20 cellular contexts compared by ENCODE assay signal in the genomic region with DNA sequence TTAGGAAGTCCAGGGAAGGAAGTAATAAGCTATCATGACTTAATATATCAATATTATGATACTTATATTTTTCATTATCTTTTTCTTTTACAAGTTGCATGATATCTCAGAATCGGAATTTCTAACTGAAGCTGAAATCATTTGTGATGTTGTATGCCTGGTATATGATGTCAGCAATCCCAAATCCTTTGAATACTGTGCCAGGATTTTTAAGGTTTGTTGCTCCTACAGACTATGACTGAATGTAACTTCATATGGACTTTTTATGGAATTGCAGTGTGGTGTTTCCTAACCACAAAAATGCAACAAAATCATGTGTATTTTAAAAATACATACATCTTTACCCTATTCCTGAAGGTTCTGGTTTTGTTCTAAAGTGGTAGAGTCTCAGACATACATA. TPM values are rescaled to one million over a fixed set of nuclear protein-coding genes. Genes with fewer than 3 reads are reported as not detected.
DNase-seq lines count a peak whose midpoint lies in the region; ATAC-seq and TF ChIP-seq lines count a peak whose summit lies in the region.
"Had no signal": no experiment of that assay in that cellular context is flagged by ENCODE, and none has a peak within 500 bp of the region (broad histone marks: within the 10 kb centered on the region; RNA-seq: fewer than 3 reads in every experiment).

No MANE protein-coding gene starts in this region.

- H3K4me1 ChIP-seq in Caco-2 (peaks cover 16% of the 10 kb centered on the region), hepatocyte (ENCODE audit: insufficient read depth) (peaks cover 10% of the 10 kb centered on the region)

- H3K4me2 ChIP-seq in hepatocyte: peak overlapping the region; percentile 67

- peak overlapping the region; percentile 91 for H3K27ac Mint-ChIP-seq in Caco-2 (ENCODE audit: unreplicated experiment)
- H3K27ac Mint-ChIP-seq in natural killer cell treated with Interleukin-12 subunit alpha and Interleukin-12 subunit beta and Interleukin-15 and Interleukin-18, amount 100 ng/mL, for 72 hours: no peak overlapping the region

- DNase-seq in Caco-2 (no peak), NCI-H226 (peak; percentile 42), brain microvascular endothelial cell (peak; percentile 7), hepatocyte (ENCODE audit: low spot score) (no peak), NCI-H82 treated with DMSO at 0.1 percent for 48 hours (lab: John Stamatoyannopoulos, UW; ENCODE audit: unreplicated experiment) (no peak), midbrain (lab: John Stamatoyannopoulos, UW) (no peak)
- no peak for DNase-seq in natural killer cell treated with Interleukin-12 subunit alpha and Interleukin-12 subunit beta and Interleukin-15 and Interleukin-18, amount 100 ng/mL, for 72 hours (ENCODE audit: low spot score)
- DNase-seq: AML-193, COR-L47, DMS153, MV-4-11, NCI-H1436, NCI-H2029 treated with DMSO at 0.1 percent for 48 hours, NCI-H2171 treated with DMSO at 0.1 percent for 48 hours, NCI-H510A treated with DMSO at 0.1 percent for 48 hours, NCI-H82 had no signal

- in situ Hi-C loops in brain microvascular endothelial cell (cut with HindIII; ENCODE audit: low pct_ligation_motif_present, low sequenced_read_pairs): no loop called here

- intact Hi-C loops in Caco-2 (cut with micrococcal nuclease; ENCODE audit: unreplicated experiment): loop anchor here (10.0 kb wide), 1 partner anchor 62 kb away; the partner anchor contains the start of gene RHOT1

- H3K79me2 ChIP-seq in hepatocyte: no peaks in the 10 kb centered on the region

- H3K9me3 ChIP-seq in Caco-2 (no peaks in the 10 kb centered on the region), hepatocyte (ENCODE audit: low read depth) (no peaks in the 10 kb centered on the region)

- CTCF ChIA-PET in Caco-2 (lab: Charles Lee): interaction anchor here (0.7 kb wide), 1 partner anchor 34 kb away, joined by 4 read pairs; no protein-coding TSS in a partner anchor

- no peak for ATAC-seq in HG02938 (IDR thresholded peaks at IDR 0.05; ENCODE audit: unreplicated experiment)
- no peak for ATAC-seq in natural killer cell treated with Interleukin-12 subunit alpha and Interleukin-12 subunit beta and Interleukin-15 and Interleukin-18, amount 100 ng/mL, for 72 hours
- ATAC-seq: Panc1, Right ventricle myocardium inferior had no signal

- no peaks in the 10 kb centered on the region for H3K9me2 ChIP-seq in hepatocyte (replicated peaks; ENCODE audit: insufficient read depth)

- H3K36me3 ChIP-seq in Caco-2 (ENCODE audit: control insufficient read depth, insufficient read depth, low read length): peaks cover 3% of the 10 kb centered on the region
- peaks cover 6% of the 10 kb centered on the region for H3K36me3 ChIP-seq in brain microvascular endothelial cell (replicated peaks)
- H3K36me3 ChIP-seq in hepatocyte (replicated peaks; ENCODE audit: insufficient read depth, low read depth): no peaks in the 10 kb centered on the region

- H3K27me3 ChIP-seq in Caco-2 (replicated peaks; ENCODE audit: control insufficient read depth, insufficient read depth, low read length) (no peaks in the 10 kb centered on the region), brain microvascular endothelial cell (replicated peaks) (no peaks in the 10 kb centered on the region), hepatocyte (no peaks in the 10 kb centered on the region)

- POLR2A ChIA-PET in Caco-2 (lab: Charles Lee): no interaction called here

- H3K27ac ChIP-seq in brain microvascular endothelial cell: no peak overlapping the region
- peak overlapping the region; percentile 77 for H3K27ac ChIP-seq in hepatocyte
- H3K27ac ChIP-seq: HL-60 had no signal

- H3K4me3 Mint-ChIP-seq in Caco-2 (ENCODE audit: unreplicated experiment): peak overlapping the region; percentile 62
- no peak overlapping the region for H3K4me3 Mint-ChIP-seq in natural killer cell treated with Interleukin-12 subunit alpha and Interleukin-12 subunit beta and Interleukin-15 and Interleukin-18, amount 100 ng/mL, for 72 hours

- H3K4me3 ChIP-seq in Caco-2 (ENCODE audit: low read depth, low read length) (no peak overlapping the region), brain microvascular endothelial cell (ENCODE audit: low read depth, low read length) (no peak overlapping the region), hepatocyte (no peak overlapping the region)

- WGBS in hepatocyte (ENCODE audit: low lambda C conversion rate, missing lambda C conversion rate): 78% methylated on average over 1 of the region's 1 CpG

- H4K20me1 ChIP-seq in hepatocyte (ENCODE audit: insufficient read depth, poor library complexity, severe bottlenecking): no peaks in the 10 kb centered on the region

- TF ChIP-seq CTCF in Caco-2 (IDR thresholded peaks at IDR 0.05; ENCODE audit: insufficient read depth in 1 of 2, low read depth in 1 of 2, low read length in 1 of 2, severe bottlenecking in 1 of 2, unreplicated experiment in 1 of 2) (no peak), brain microvascular endothelial cell (IDR thresholded peaks at IDR 0.05; ENCODE audit: low read depth, low read length, missing control alignments) (no peak), hepatocyte (IDR thresholded peaks at IDR 0.05; ENCODE audit: poor library complexity) (no peak)

- H3K4me1 Mint-ChIP-seq in Caco-2 (ENCODE audit: low read depth, unreplicated experiment): peaks cover 14% of the 10 kb centered on the region
- no peaks in the 10 kb centered on the region for H3K4me1 Mint-ChIP-seq in natural killer cell treated with Interleukin-12 subunit alpha and Interleukin-12 subunit beta and Interleukin-15 and Interleukin-18, amount 100 ng/mL, for 72 hours (ENCODE audit: low read depth in 2 of 2)

- H3K9me3 Mint-ChIP-seq in Caco-2 (ENCODE audit: unreplicated experiment): no peaks in the 10 kb centered on the region
- no peaks in the 10 kb centered on the region for H3K9me3 Mint-ChIP-seq in natural killer cell treated with Interleukin-12 subunit alpha and Interleukin-12 subunit beta and Interleukin-15 and Interleukin-18, amount 100 ng/mL, for 72 hours

- H3K36me3 Mint-ChIP-seq in Caco-2 (ENCODE audit: insufficient read depth, unreplicated experiment): peaks cover 30% of the 10 kb centered on the region
- H3K36me3 Mint-ChIP-seq in natural killer cell treated with Interleukin-12 subunit alpha and Interleukin-12 subunit beta and Interleukin-15 and Interleukin-18, amount 100 ng/mL, for 72 hours: no peaks in the 10 kb centered on the region

- no peak overlapping the region for H2AFZ ChIP-seq in hepatocyte

- H3K27me3 Mint-ChIP-seq in Caco-2 (ENCODE audit: insufficient read depth, unreplicated experiment): no peaks in the 10 kb centered on the region
- no peaks in the 10 kb centered on the region for H3K27me3 Mint-ChIP-seq in natural killer cell treated with Interleukin-12 subunit alpha and Interleukin-12 subunit beta and Interleukin-15 and Interleukin-18, amount 100 ng/mL, for 72 hours

- BruUV-seq in Caco-2 (replicated peaks; lab: Mats Ljungman, UMichigan): no TSS peak

RNA-seq across cellular contexts. Expression of gene RHBDL3, which starts 58.8 kb away (rescaled TPM):
- total RNA-seq in Caco-2 (2022) (0.09 TPM in 1 of 2 replicates, not detected in the other), hepatocyte (0.36 and 0.70 TPM in 2 replicates)
- polyA plus RNA-seq in hepatocyte: 0.18 and 0.28 TPM in 2 replicates
- under 1 TPM; 0.33 to 0.40 TPM for total RNA-seq in natural killer cell treated with Interleukin-12 subunit alpha and Interleukin-12 subunit beta and Interleukin-15 and Interleukin-18, amount 100 ng/mL, for 72 hours

Comparison
In these comparisons a context has a peak if more than half of its experiments do, and no peak if none do; other contexts are left out.
1. DNase-seq: peak in NCI-H226 (single experiment) and brain microvascular endothelial cell (single experiment); none in Caco-2 (0 of 2), hepatocyte (single experiment), NCI-H82 treated with DMSO at 0.1 percent for 48 hours (single experiment), midbrain (single experiment) and natural killer cell treated with Interleukin-12 subunit alpha and Interleukin-12 subunit beta and Interleukin-15 and Interleukin-18, amount 100 ng/mL, for 72 hours (single experiment).